ENCODE assay signal across 35 cellular contexts in the genomic region with DNA sequence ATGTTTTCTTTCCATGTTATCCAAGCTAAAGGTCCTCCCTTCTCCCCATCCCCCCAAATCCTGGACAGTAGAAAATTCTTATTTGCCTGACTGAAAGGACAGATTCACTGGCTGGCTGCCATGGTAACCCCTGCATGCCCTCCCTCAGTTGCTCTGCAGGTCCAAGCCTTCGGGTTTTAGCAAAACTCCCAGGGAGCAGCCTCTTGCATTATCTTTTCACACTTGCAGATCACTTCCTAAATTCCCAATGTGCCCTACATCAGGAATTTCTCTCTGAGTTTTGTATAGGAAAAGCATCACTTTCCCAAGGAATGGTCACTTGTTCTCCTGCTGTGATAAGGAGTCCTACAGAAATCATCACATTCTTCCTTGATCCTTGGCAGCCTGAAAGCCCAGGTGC.
"Had no signal": no experiment of that assay in that cellular context is flagged by ENCODE, and none has a peak within 500 bp of the region (broad histone marks: within the 10 kb centered on the region; RNA-seq: fewer than 3 reads in every experiment).

No MANE protein-coding gene starts in this region.

- DNase-seq: Karpas-422, Kasumi-1, KG1, MG63, MM.1S, MV-4-11, NCI-H1048, NCI-H1092, NCI-H1092 treated with DMSO at 0.1 percent for 48 hours, NCI-H1105, NCI-H1105 treated with DMSO at 0.1 percent for 48 hours, NCI-H1417 treated with DMSO at 0.1 percent for 48 hours, NCI-H1436, NCI-H1436 treated with DMSO at 0.1 percent for 48 hours, NCI-H146, NCI-H1694, NCI-H1694 treated with DMSO at 0.1 percent for 48 hours, NCI-H187, NCI-H187 treated with DMSO at 0.1 percent for 48 hours, NCI-H1930, NCI-H2029, NCI-H2029 treated with DMSO at 0.1 percent for 48 hours, NCI-H2081, NCI-H2081 treated with DMSO at 0.1 percent for 48 hours, NCI-H2107, NCI-H2171, NCI-H2171 treated with DMSO at 0.1 percent for 48 hours, NCI-H2227 treated with DMSO at 0.1 percent for 48 hours, NCI-H226, NCI-H345, NCI-H446, NCI-H446 treated with DMSO at 0.1 percent for 48 hours, NCI-H510A, NCI-H510A treated with DMSO at 0.1 percent for 48 hours had no signal

- H3K9ac ChIP-seq: KMS-11 had no signal

- H3K27me3 ChIP-seq: MG63 had no signal

- H3K27ac ChIP-seq: KMS-11 had no signal

- H3K4me2 ChIP-seq: KMS-11 had no signal

- H3K4me3 ChIP-seq: MG63 had no signal

- H3K36me3 ChIP-seq: MG63 had no signal

- H3K9me3 ChIP-seq: MG63 had no signal
